Comparison of ENCODE assay signal across 31 cellular contexts in the genomic region with DNA sequence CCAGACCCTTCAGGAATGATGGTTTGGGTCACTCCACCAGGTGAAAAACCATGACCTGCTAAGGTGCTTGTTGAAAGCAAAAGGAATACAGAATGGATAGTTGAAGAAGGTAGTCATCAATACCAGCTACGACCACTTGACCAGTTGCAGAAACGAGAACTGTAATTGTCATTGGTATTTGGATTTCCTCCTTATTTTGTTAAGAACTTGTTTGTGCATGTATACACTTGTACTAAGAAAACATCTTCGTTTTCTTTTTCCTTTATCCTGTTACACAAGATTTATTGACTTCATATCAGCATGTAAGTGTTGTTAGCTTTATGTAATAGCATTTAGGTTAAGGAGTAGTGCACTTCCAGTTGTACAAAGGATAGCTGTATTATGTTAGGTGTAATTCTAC.
"Had no signal": no experiment of that assay in that cellular context is flagged by ENCODE, and none has a peak within 500 bp of the region (broad histone marks: within the 10 kb centered on the region; RNA-seq: fewer than 3 reads in every experiment).

No MANE protein-coding gene starts in this region.

- H3K4me1 ChIP-seq: colonic mucosa, gastroesophageal sphincter, heart right ventricle had no signal

- H3K27ac Mint-ChIP-seq: activated CD4-positive, alpha-beta memory T cell treated with anti-CD3 and anti-CD28 coated beads, Interleukin-2, amount 10 ng/mL, durations not matched to agents 7 days and 5 days; activated CD4-positive, alpha-beta T cell treated with anti-CD3 and anti-CD28 coated beads, Interleukin-2, amount 10 ng/mL, durations not matched to agents 7 days and 5 days; activated naive CD8-positive, alpha-beta T cell; activated T-helper 17 cell treated with anti-CD3 and anti-CD28 coated beads, Interleukin-2, amount 50 U/mL, for 72 hours had no signal

- H3K27ac ChIP-seq: brain microvascular endothelial cell, cardiac muscle cell, colonic mucosa, esophagus muscularis mucosa, gastroesophageal sphincter, heart right ventricle had no signal

- H3K27me3 ChIP-seq: brain microvascular endothelial cell, cardiac muscle cell, colonic mucosa, esophagus muscularis mucosa, gastroesophageal sphincter, heart right ventricle had no signal

- H3K4me1 Mint-ChIP-seq: activated CD4-positive, alpha-beta memory T cell treated with anti-CD3 and anti-CD28 coated beads, Interleukin-2, amount 10 ng/mL, durations not matched to agents 7 days and 5 days; activated CD4-positive, alpha-beta T cell treated with anti-CD3 and anti-CD28 coated beads, Interleukin-2, amount 10 ng/mL, durations not matched to agents 7 days and 5 days; activated T-helper 17 cell treated with anti-CD3 and anti-CD28 coated beads, Interleukin-2, amount 50 U/mL, for 72 hours had no signal

- H3K9me3 ChIP-seq: colonic mucosa, esophagus muscularis mucosa, gastroesophageal sphincter had no signal

- H3K4me3 Mint-ChIP-seq: activated CD4-positive, alpha-beta memory T cell treated with anti-CD3 and anti-CD28 coated beads, Interleukin-2, amount 10 ng/mL, durations not matched to agents 7 days and 5 days; activated CD4-positive, alpha-beta T cell treated with anti-CD3 and anti-CD28 coated beads, Interleukin-2, amount 10 ng/mL, durations not matched to agents 7 days and 5 days; activated naive CD8-positive, alpha-beta T cell; activated T-cell treated with anti-CD3 and anti-CD28 coated beads, Interleukin-2, amount 50 U/mL, for 4 hours; activated T-helper 17 cell treated with anti-CD3 and anti-CD28 coated beads, Interleukin-2, amount 50 U/mL, for 72 hours had no signal

- H3K4me3 ChIP-seq: cardiac muscle cell, colonic mucosa, esophagus muscularis mucosa, gastroesophageal sphincter, heart right ventricle had no signal

- H3K36me3 Mint-ChIP-seq: activated naive CD8-positive, alpha-beta T cell had no signal

- FAIRE-seq: astrocyte, endometrium, endothelial cell of umbilical vein had no signal

- H3K36me3 ChIP-seq: brain microvascular endothelial cell, cardiac muscle cell, colonic mucosa, esophagus muscularis mucosa, gastroesophageal sphincter, heart right ventricle had no signal

- H3K9me3 Mint-ChIP-seq: activated CD4-positive, alpha-beta memory T cell treated with anti-CD3 and anti-CD28 coated beads, Interleukin-2, amount 10 ng/mL, durations not matched to agents 7 days and 5 days; activated CD4-positive, alpha-beta T cell treated with anti-CD3 and anti-CD28 coated beads, Interleukin-2, amount 10 ng/mL, durations not matched to agents 7 days and 5 days; activated T-helper 17 cell treated with anti-CD3 and anti-CD28 coated beads, Interleukin-2, amount 50 U/mL, for 72 hours had no signal

- DNase-seq: activated CD4-positive, alpha-beta memory T cell treated with anti-CD3 and anti-CD28 coated beads, Interleukin-2, amount 10 ng/mL, durations not matched to agents 7 days and 5 days; activated CD4-positive, alpha-beta T cell treated with anti-CD3 and anti-CD28 coated beads for 1 hour; activated CD4-positive, alpha-beta T cell treated with anti-CD3 and anti-CD28 coated beads for 4 hours; activated CD4-positive, alpha-beta T cell treated with anti-CD3 and anti-CD28 coated beads, Interleukin-2, amount 10 ng/mL, durations not matched to agents 7 days and 5 days; activated CD4-positive, alpha-beta T cell treated with anti-CD3 and anti-CD28 coated beads, Interleukin-2, amount 50 U/mL, for 4 hours; activated CD8-positive, alpha-beta memory T cell treated with anti-CD3 and anti-CD28 coated beads, Interleukin-2, amount 50 U/mL, for 48 hours; activated effector memory CD4-positive, alpha-beta T cell treated with Interleukin-2 at 50 U/mL for 16 hours; activated gamma-delta T cell treated with Interleukin-2 at 50 U/mL for 16 hours; activated naive CD4-positive, alpha-beta T cell treated with anti-CD3 and anti-CD28 coated beads, Interleukin-2, amount 50 U/mL, for 16 hours; activated naive CD4-positive, alpha-beta T cell treated with Interleukin-2 at 50 U/mL for 16 hours; activated T-cell treated with anti-CD3 and anti-CD28 coated beads for 4 hours; activated T-cell treated with anti-CD3 and anti-CD28 coated beads, Interleukin-2, amount 50 U/mL, for 4 hours; amniotic stem cell; anterior cingulate cortex; brain microvascular endothelial cell; central memory CD4-positive, alpha-beta T cell; cerebellar nuclear complex; colonic mucosa; effector CD8-positive, alpha-beta T cell; erythroblast; foreskin melanocyte; heart right ventricle; T-helper 2 cell had no signal
